ENCODE assay signal across 8 cellular contexts in genomic region chr14:102591944-102592772, GRCh38. TPM values are rescaled to one million over a fixed set of nuclear protein-coding genes. Genes with fewer than 3 reads are reported as not detected.
DNase-seq lines count a peak whose midpoint lies in the region; ATAC-seq, FAIRE-seq and TF ChIP-seq lines count a peak whose summit lies in the region.

Gene RCOR1, plus strand, starts transcription at chr14:102592649. Its CDS starts 238 bp downstream, at chr14:102592887.

- no peaks in the 10 kb centered on the region for H3K9me3 Mint-ChIP-seq in activated T-helper 17 cell treated with anti-CD3 and anti-CD28 coated beads, Interleukin-2, amount 50 U/mL, for 72 hours
- no peaks in the 10 kb centered on the region for H3K9me3 Mint-ChIP-seq in naive thymus-derived CD4-positive, alpha-beta T cell
- no peaks in the 10 kb centered on the region for H3K9me3 Mint-ChIP-seq in stimulated activated memory B cell treated with anti-CD40 and anti-IgM and Interleukin-4, amounts not matched to agents 10 μg/mL and 1 μg/mL and 100 μg/mL, for 72 hours

- no peaks in the 10 kb centered on the region for H3K36me3 ChIP-seq in fibroblast of lung (ENCODE audit: control insufficient read depth, insufficient read depth, low read length)
- no peaks in the 10 kb centered on the region for H3K36me3 ChIP-seq in naive thymus-derived CD4-positive, alpha-beta T cell (ENCODE audit: control insufficient read depth in 2 of 3, insufficient read depth in 3 of 3, low read length in 3 of 3)

- no peaks in the 10 kb centered on the region for H3K27me3 Mint-ChIP-seq in activated T-helper 17 cell treated with anti-CD3 and anti-CD28 coated beads, Interleukin-2, amount 50 U/mL, for 72 hours
- H3K27me3 Mint-ChIP-seq in naive thymus-derived CD4-positive, alpha-beta T cell = peaks cover 0 to 16% (median 0%) of the 10 kb centered on the region in 5 donors
- no peaks in the 10 kb centered on the region for H3K27me3 Mint-ChIP-seq in stimulated activated memory B cell treated with anti-CD40 and anti-IgM and Interleukin-4, amounts not matched to agents 10 μg/mL and 1 μg/mL and 100 μg/mL, for 72 hours

- CTCF ChIA-PET in RWPE1 (lab: Yijun Ruan, JAX) = interaction anchor here (1.1 kb wide), 1 partner anchor 67 kb away, joined by 4 read pairs; no protein-coding TSS in a partner anchor
- CTCF ChIA-PET in naive thymus-derived CD4-positive, alpha-beta T cell (lab: Charles Lee) = no interaction called here

- FAIRE-seq in H54 (lab: Jason Lieb, UNC) = peak; percentile 45

- peaks cover 6% of the 10 kb centered on the region for H3K4me1 ChIP-seq in fibroblast of lung (ENCODE audit: control insufficient read depth, extremely low read depth, insufficient read depth, low read length)
- peaks cover 10 to 12% of the 10 kb centered on the region in 2 donors for H3K4me1 ChIP-seq in naive thymus-derived CD4-positive, alpha-beta T cell (ENCODE audit: control insufficient read depth in 2 of 2, insufficient read depth in 2 of 2, low read length in 2 of 2)

- no peaks in the 10 kb centered on the region for H3K9me3 ChIP-seq in fibroblast of lung (ENCODE audit: control insufficient read depth, insufficient read depth, low read depth, low read length)
- no peaks in the 10 kb centered on the region for H3K9me3 ChIP-seq in naive thymus-derived CD4-positive, alpha-beta T cell (ENCODE audit: control insufficient read depth in 2 of 3, low read length in 3 of 3)

- peak within 1 kb of the TSS; percentile 95 for H3K9ac ChIP-seq in fibroblast of lung (ENCODE audit: insufficient read depth, low read length)

- H3K4me3 Mint-ChIP-seq in activated T-helper 17 cell treated with anti-CD3 and anti-CD28 coated beads, Interleukin-2, amount 50 U/mL, for 72 hours = peak within 1 kb of the TSS; percentile 80
- H3K4me3 Mint-ChIP-seq in naive thymus-derived CD4-positive, alpha-beta T cell = peak within 1 kb of the TSS; percentile 86 to 96 (median 93)
- H3K4me3 Mint-ChIP-seq in stimulated activated memory B cell treated with anti-CD40 and anti-IgM and Interleukin-4, amounts not matched to agents 10 μg/mL and 1 μg/mL and 100 μg/mL, for 72 hours = peak within 1 kb of the TSS; percentile 94

- peak within 1 kb of the TSS; percentile 77 for H3K27ac Mint-ChIP-seq in activated T-helper 17 cell treated with anti-CD3 and anti-CD28 coated beads, Interleukin-2, amount 50 U/mL, for 72 hours
- peak within 1 kb of the TSS; percentile 90 to 98 (median 96) for H3K27ac Mint-ChIP-seq in naive thymus-derived CD4-positive, alpha-beta T cell
- peak within 1 kb of the TSS; percentile 95 for H3K27ac Mint-ChIP-seq in stimulated activated memory B cell treated with anti-CD40 and anti-IgM and Interleukin-4, amounts not matched to agents 10 μg/mL and 1 μg/mL and 100 μg/mL, for 72 hours

- intact Hi-C loops in naive thymus-derived CD4-positive, alpha-beta T cell (cut with micrococcal nuclease) = loop anchor here (1.0 to 10.0 kb wide), 15 partner anchors 23 to 832 kb away; partner anchors contain the start of genes MARK3 (in 2 of the 2), CINP (in 1 of the 2), EIF5 (in 1 of the 2) and EXOC3L4 (in 1 of the 2)

- POLR2A ChIA-PET in RWPE1 (lab: Yijun Ruan, JAX; ENCODE audit: low non-redundant PET) = interaction anchor here (1.4 kb wide), 1 partner anchor 68 kb away, joined by 5 read pairs; no protein-coding TSS in a partner anchor
- POLR2A ChIA-PET in naive thymus-derived CD4-positive, alpha-beta T cell (lab: Charles Lee) = interaction anchor here (0.8 to 1.2 kb wide), 4 partner anchors 15 to 742 kb away, joined by 3 to 4 read pairs (median 3); partner anchors contain the start of gene EIF5

- peak; percentile 92 for ATAC-seq in activated T-helper 17 cell treated with anti-CD3 and anti-CD28 coated beads, Interleukin-2, amount 50 U/mL, for 72 hours (replicated peaks)
- peak; percentile 93 for ATAC-seq in naive thymus-derived CD4-positive, alpha-beta T cell
- peak; percentile 91 for ATAC-seq in stimulated activated memory B cell treated with anti-CD40 and anti-IgM and Interleukin-4, amounts not matched to agents 10 μg/mL and 1 μg/mL and 100 μg/mL, for 72 hours

- peak within 1 kb of the TSS; percentile 79 for H3K4me2 ChIP-seq in fibroblast of lung (ENCODE audit: extremely low read depth, insufficient read depth, low read length)

- peaks cover 30% of the 10 kb centered on the region for H3K36me3 Mint-ChIP-seq in activated T-helper 17 cell treated with anti-CD3 and anti-CD28 coated beads, Interleukin-2, amount 50 U/mL, for 72 hours (ENCODE audit: low read depth)
- H3K36me3 Mint-ChIP-seq in naive thymus-derived CD4-positive, alpha-beta T cell = no peaks in the 10 kb centered on the region
- no peaks in the 10 kb centered on the region for H3K36me3 Mint-ChIP-seq in stimulated activated memory B cell treated with anti-CD40 and anti-IgM and Interleukin-4, amounts not matched to agents 10 μg/mL and 1 μg/mL and 100 μg/mL, for 72 hours

- H4K20me1 ChIP-seq in fibroblast of lung (ENCODE audit: control insufficient read depth, extremely low read depth, insufficient read depth, low read length) = no peaks in the 10 kb centered on the region

- H3K4me1 Mint-ChIP-seq in activated T-helper 17 cell treated with anti-CD3 and anti-CD28 coated beads, Interleukin-2, amount 50 U/mL, for 72 hours = peaks cover 12% of the 10 kb centered on the region
- peaks cover 15 to 34% (median 24%) of the 10 kb centered on the region in 7 donors for H3K4me1 Mint-ChIP-seq in naive thymus-derived CD4-positive, alpha-beta T cell
- H3K4me1 Mint-ChIP-seq in stimulated activated memory B cell treated with anti-CD40 and anti-IgM and Interleukin-4, amounts not matched to agents 10 μg/mL and 1 μg/mL and 100 μg/mL, for 72 hours = peaks cover 40% of the 10 kb centered on the region

- DNase-seq in EL = peak; percentile 98
- peak; percentile 96 for DNase-seq in H54 (ENCODE audit: insufficient read length, low spot score)
- peak; percentile 97 for DNase-seq in LoVo (ENCODE audit: low spot score)
- peak; percentile 98 for DNase-seq in RWPE1 (ENCODE audit: low spot score)
- DNase-seq in fibroblast of lung (ENCODE audit: low read depth in 2 of 2) = peak; percentile 98 to 99
- peak; percentile 95 to 98 (median 98) for DNase-seq in naive thymus-derived CD4-positive, alpha-beta T cell

- no peaks in the 10 kb centered on the region for H3K27me3 ChIP-seq in fibroblast of lung (ENCODE audit: control insufficient read depth, insufficient read depth, low read length)
- no peaks in the 10 kb centered on the region for H3K27me3 ChIP-seq in naive thymus-derived CD4-positive, alpha-beta T cell (ENCODE audit: control insufficient read depth in 2 of 2, insufficient read depth in 2 of 2, low read length in 2 of 2)

- H3K27ac ChIP-seq in RWPE1 (peak within 1 kb of the TSS; percentile 98), fibroblast of lung (ENCODE audit: insufficient read depth, low read length) (peak within 1 kb of the TSS; percentile 93)
- peak within 1 kb of the TSS; percentile 99 for H3K27ac ChIP-seq in naive thymus-derived CD4-positive, alpha-beta T cell (ENCODE audit: low read depth, low read length)

- H3K79me2 ChIP-seq in fibroblast of lung (ENCODE audit: control insufficient read depth, insufficient read depth, low read length) = peaks cover 29% of the 10 kb centered on the region

- TF ChIP-seq POLR2A in H54 (IDR thresholded peaks at IDR 0.05; ENCODE audit: low read depth, low read length) = peak; percentile 95

- peak within 1 kb of the TSS; percentile 73 to 93 (median 82) for H3K4me3 ChIP-seq in fibroblast of lung (replicated peaks in 1 of 4; ENCODE audit: control extremely low read depth in 1 of 4, insufficient read depth in 1 of 4, low read depth in 3 of 4, low read length in 4 of 4)
- H3K4me3 ChIP-seq in naive thymus-derived CD4-positive, alpha-beta T cell (ENCODE audit: low read length) = peak within 1 kb of the TSS; percentile 80

- H2AFZ ChIP-seq in fibroblast of lung (ENCODE audit: low read length) = peak within 1 kb of the TSS; percentile 53

- TF ChIP-seq CTCF in RWPE1 (conservative IDR thresholded peaks at IDR 0.05; ENCODE audit: low read depth) (no peak), fibroblast of lung (conservative IDR thresholded peaks at IDR 0.05 in 1 of 2, IDR thresholded peaks at IDR 0.05 in 1 of 2; ENCODE audit: low read depth in 1 of 2, low read length in 2 of 2) (no peak)

RNA-seq across cellular contexts. Expression of gene RCOR1, which starts in this region (rescaled TPM):
- 10 to 100 TPM; 16.4 to 23.6 TPM for total RNA-seq in activated T-helper 17 cell treated with anti-CD3 and anti-CD28 coated beads, Interleukin-2, amount 50 U/mL, for 72 hours
- total RNA-seq in fibroblast of lung = 6.7 and 11.4 TPM in 2 replicates
- polyA plus RNA-seq in fibroblast of lung = 18.7 and 19.6 TPM in 2 replicates
- polyA plus RNA-seq in fibroblast of lung (2012) = 11.3 and 12.4 TPM in 2 replicates
- 13.1 and 15.5 TPM in 2 replicates for polyA minus RNA-seq in fibroblast of lung (ENCODE audit: low replicate concordance)
- 10 to 100 TPM; 19.0 to 34.4 (median 23.7) TPM for total RNA-seq in naive thymus-derived CD4-positive, alpha-beta T cell
- polyA plus RNA-seq in naive thymus-derived CD4-positive, alpha-beta T cell = 1 to 10 TPM in 1 of 2 donors, under 1 TPM in 1; 0.63 to 1.2 TPM

Comparison
In these comparisons a context has a peak if more than half of its experiments do, and no peak if none do; other contexts are left out.
1. Peak in every context shown above with its lines: DNase-seq, ATAC-seq, H3K4me3 ChIP-seq and H3K27ac ChIP-seq.
2. RNA of gene RCOR1 (polyA plus RNA-seq): 11.3 to 19.6 TPM in fibroblast of lung; 0.63 to 1.2 TPM in naive thymus-derived CD4-positive, alpha-beta T cell; every median in the first group is over 4 times any median in the second.